18 cellular contexts compared by ENCODE assay signal in genomic region chr18:52541056-52541455, GRCh38.
DNase-seq lines count a peak whose midpoint lies in the region.
"Had no signal": no experiment of that assay in that cellular context is flagged by ENCODE, and none has a peak within 500 bp of the region (broad histone marks: within the 10 kb centered on the region; RNA-seq: fewer than 3 reads in every experiment).

No MANE protein-coding gene starts in this region.

- DNase-seq in NCI-H524 (lab: John Stamatoyannopoulos, UW) (peak; percentile 16 to 60), NCI-H524 treated with DMSO at 0.1 percent for 48 hours (lab: John Stamatoyannopoulos, UW) (no peak), NCI-H1694 treated with DMSO at 0.1 percent for 48 hours (lab: John Stamatoyannopoulos, UW) (peak; percentile 77), cerebellar cortex (ENCODE audit: low spot score) (peak; percentile 76), ecto neural progenitor cell (ENCODE audit: low spot score) (no peak), HT-29 (ENCODE audit: low spot score) (no peak), epidermal melanocyte (ENCODE audit: insufficient read length, low spot score) (no peak)
- DNase-seq: 8988T, ACHN, AML-193, Calu3, COR-L47, DMS153, DND-41, GDM1, GM23248, H7, HCEC 1CT had no signal

Comparison
In these comparisons a context has a peak if more than half of its experiments do, and no peak if none do; other contexts are left out.
1. DNase-seq: peak in NCI-H524 (2 of 2), NCI-H1694 treated with DMSO at 0.1 percent for 48 hours (single experiment) and cerebellar cortex (single experiment); none in NCI-H524 treated with DMSO at 0.1 percent for 48 hours (single experiment), ecto neural progenitor cell (single experiment), HT-29 (single experiment) and epidermal melanocyte (single experiment).